18 cellular contexts compared by ENCODE assay signal in genomic region chr20:62778058-62778457, GRCh38. TPM values are rescaled to one million over a fixed set of nuclear protein-coding genes. Genes with fewer than 3 reads are reported as not detected.
DNase-seq lines count a peak whose midpoint lies in the region; ATAC-seq, FAIRE-seq and TF ChIP-seq lines count a peak whose summit lies in the region.
"Had no signal": no experiment of that assay in that cellular context is flagged by ENCODE, and none has a peak within 500 bp of the region (broad histone marks: within the 10 kb centered on the region; RNA-seq: fewer than 3 reads in every experiment).

No MANE protein-coding gene starts in this region.

- POLR2A ChIA-PET in activated CD4-positive, alpha-beta T cell treated with anti-CD3 and anti-CD28 coated beads for 36 hours (lab: Charles Lee) = no interaction called here
- POLR2A ChIA-PET in HepG2 (lab: Yijun Ruan, JAX) = no interaction called here
- POLR2A ChIA-PET in activated CD8-positive, alpha-beta T cell treated with anti-CD3 and anti-CD28 coated beads, Interleukin-2, amount 10 ng/mL, durations not matched to agents 7 days and 5 days (lab: Charles Lee) = no interaction called here

- H3K27ac ChIP-seq in HepG2 (ENCODE audit: extremely low read length, insufficient read depth, low read length) (no peak overlapping the region), right lobe of liver (no peak overlapping the region)
- H3K27ac ChIP-seq: 22Rv1 had no signal

- TF ChIP-seq POLR2A in HepG2 (IDR thresholded peaks at IDR 0.05; ENCODE audit: insufficient read depth in 1 of 2, low read depth in 2 of 2, low read length in 2 of 2) = no peak
- no peak for TF ChIP-seq POLR2A in right lobe of liver (IDR thresholded peaks at IDR 0.05)

- CTCF ChIA-PET in activated CD4-positive, alpha-beta T cell treated with anti-CD3 and anti-CD28 coated beads for 36 hours (lab: Charles Lee) = no interaction called here
- CTCF ChIA-PET in HepG2 (lab: Yijun Ruan, JAX; ENCODE audit: low intra/inter-chr PET ratio, low total read pairs) = interaction anchor here (2.4 kb wide), 1 partner anchor 13 kb away, joined by 11 read pairs; no protein-coding TSS in a partner anchor
- CTCF ChIA-PET in activated CD8-positive, alpha-beta T cell treated with anti-CD3 and anti-CD28 coated beads, Interleukin-2, amount 10 ng/mL, durations not matched to agents 7 days and 5 days (lab: Charles Lee) = no interaction called here

- H3K4me1 ChIP-seq in HepG2 (ENCODE audit: insufficient read depth, low read length) = peaks cover 38% of the 10 kb centered on the region
- H3K4me1 ChIP-seq in right lobe of liver = peaks cover 0 to 21% (median 6%) of the 10 kb centered on the region in 4 donors
- H3K4me1 ChIP-seq: Caco-2 had no signal

- BruUV-seq in HepG2 (replicated peaks; lab: Mats Ljungman, UMichigan) = no TSS peak

- DNase-seq in activated CD4-positive, alpha-beta T cell treated with anti-CD3 and anti-CD28 coated beads for 36 hours = no peak
- DNase-seq in activated CD4-positive, alpha-beta T cell treated with anti-CD3 and anti-CD28 coated beads, Interleukin-2, amount 50 U/mL, for 48 hours = no peak
- no peak for DNase-seq in HepG2 (ENCODE audit: low spot score)
- no peak for DNase-seq in right lobe of liver
- DNase-seq in activated CD8-positive, alpha-beta T cell treated with anti-CD3 and anti-CD28 coated beads, Interleukin-2, amount 10 ng/mL, durations not matched to agents 7 days and 5 days = no peak
- DNase-seq in stimulated activated effector memory CD8-positive, alpha-beta T cell treated with anti-CD3 and anti-CD28 coated beads, Interleukin-12 subunit alpha, Interleukin-12 subunit beta, amount 100 ng/mL, for 72 hours (ENCODE audit: low spot score in 2 of 2) = no peak
- no peak for DNase-seq in NCI-H82 (lab: John Stamatoyannopoulos, UW)
- no peak for DNase-seq in hepatic stellate cell (ENCODE audit: low spot score)
- DNase-seq: Caco-2, H7, Kasumi-1, MM.1S, NCI-H1092 treated with DMSO at 0.1 percent for 48 hours, NCI-H1694, NCI-H2107, NCI-H2227 treated with DMSO at 0.1 percent for 48 hours, SHP77 had no signal

- intact Hi-C loops in activated CD4-positive, alpha-beta T cell treated with anti-CD3 and anti-CD28 coated beads for 36 hours (cut with DNase I, micrococcal nuclease) = loop anchor here in 1 of 2 experiments (5.0 kb wide), 1 partner anchor 36 kb away; no protein-coding TSS in a partner anchor
- intact Hi-C loops in HepG2 (cut with micrococcal nuclease; ENCODE audit: unreplicated experiment) = no loop called here
- intact Hi-C loops in right lobe of liver (cut with DNase I) = no loop called here

- in situ Hi-C loops in HepG2 (cut with HindIII; ENCODE audit: extremely low pct_ligation_motif_present, low pct_unique_long_range_greater_than_20kb) = loop anchor here (10.0 to 25.0 kb wide), 2 partner anchors 93 to 266 kb away; no protein-coding TSS in a partner anchor

- no peak overlapping the region for H3K4me3 Mint-ChIP-seq in activated CD4-positive, alpha-beta T cell treated with anti-CD3 and anti-CD28 coated beads for 36 hours
- no peak overlapping the region for H3K4me3 Mint-ChIP-seq in activated CD8-positive, alpha-beta T cell treated with anti-CD3 and anti-CD28 coated beads, Interleukin-2, amount 10 ng/mL, durations not matched to agents 7 days and 5 days
- H3K4me3 Mint-ChIP-seq in stimulated activated effector memory CD8-positive, alpha-beta T cell treated with anti-CD3 and anti-CD28 coated beads, Interleukin-12 subunit alpha, Interleukin-12 subunit beta, amount 100 ng/mL, for 72 hours = no peak overlapping the region

- H3K9me3 ChIP-seq in HepG2 (ENCODE audit: low read length) (no peaks in the 10 kb centered on the region), right lobe of liver (no peaks in the 10 kb centered on the region)

- H3K4me3 ChIP-seq in HepG2 (replicated peaks in 1 of 3; ENCODE audit: insufficient read depth in 1 of 3, low read depth in 2 of 3, low read length in 3 of 3) (no peak overlapping the region), right lobe of liver (no peak overlapping the region)

- TF ChIP-seq CTCF in HepG2 (CRISPR knock-in tag; IDR thresholded peaks at IDR 0.05) = no peak
- TF ChIP-seq CTCF in right lobe of liver (IDR thresholded peaks at IDR 0.05) = no peak

- no peaks in the 10 kb centered on the region for H3K79me2 ChIP-seq in HepG2 (ENCODE audit: insufficient read depth, low read length)

- TF ChIP-seq EP300 in HepG2 (IDR thresholded peaks at IDR 0.05; ENCODE audit: low read depth in 2 of 2, low read length in 2 of 2) (no peak), HepG2 (CRISPR knock-in tag; IDR thresholded peaks at IDR 0.05; ENCODE audit: borderline replicate concordance) (no peak)

- WGBS in HepG2 (ENCODE audit: low lambda C conversion rate) = 52% methylated on average over 9 of the region's 9 CpGs
- 100% methylated on average over 1 of the region's 9 CpGs for WGBS in right lobe of liver (ENCODE audit: insufficient coverage, low coverage, low lambda C conversion rate, missing lambda C conversion rate)

- peak overlapping the region; percentile 60 for H3K27ac Mint-ChIP-seq in activated CD4-positive, alpha-beta T cell treated with anti-CD3 and anti-CD28 coated beads for 36 hours
- H3K27ac Mint-ChIP-seq in activated CD8-positive, alpha-beta T cell treated with anti-CD3 and anti-CD28 coated beads, Interleukin-2, amount 10 ng/mL, durations not matched to agents 7 days and 5 days = peak overlapping the region; percentile 46
- peak overlapping the region; percentile 65 for H3K27ac Mint-ChIP-seq in stimulated activated effector memory CD8-positive, alpha-beta T cell treated with anti-CD3 and anti-CD28 coated beads, Interleukin-12 subunit alpha, Interleukin-12 subunit beta, amount 100 ng/mL, for 72 hours

- H3K36me3 Mint-ChIP-seq in activated CD4-positive, alpha-beta T cell treated with anti-CD3 and anti-CD28 coated beads for 36 hours (ENCODE audit: low read depth) = no peaks in the 10 kb centered on the region
- no peaks in the 10 kb centered on the region for H3K36me3 Mint-ChIP-seq in activated CD8-positive, alpha-beta T cell treated with anti-CD3 and anti-CD28 coated beads, Interleukin-2, amount 10 ng/mL, durations not matched to agents 7 days and 5 days (ENCODE audit: low read depth)
- H3K36me3 Mint-ChIP-seq in stimulated activated effector memory CD8-positive, alpha-beta T cell treated with anti-CD3 and anti-CD28 coated beads, Interleukin-12 subunit alpha, Interleukin-12 subunit beta, amount 100 ng/mL, for 72 hours = no peaks in the 10 kb centered on the region

- ATAC-seq in activated CD4-positive, alpha-beta T cell treated with anti-CD3 and anti-CD28 coated beads for 36 hours = no peak
- ATAC-seq in HepG2 (no peak), right lobe of liver (no peak)
- ATAC-seq in activated CD8-positive, alpha-beta T cell treated with anti-CD3 and anti-CD28 coated beads, Interleukin-2, amount 10 ng/mL, durations not matched to agents 7 days and 5 days = no peak
- ATAC-seq in stimulated activated effector memory CD8-positive, alpha-beta T cell treated with anti-CD3 and anti-CD28 coated beads, Interleukin-12 subunit alpha, Interleukin-12 subunit beta, amount 100 ng/mL, for 72 hours = no peak

- no peak overlapping the region for H2AFZ ChIP-seq in HepG2 (ENCODE audit: low read length)

- H3K4me1 Mint-ChIP-seq in activated CD4-positive, alpha-beta T cell treated with anti-CD3 and anti-CD28 coated beads for 36 hours = peaks cover 42% of the 10 kb centered on the region
- peaks cover 44% of the 10 kb centered on the region for H3K4me1 Mint-ChIP-seq in activated CD8-positive, alpha-beta T cell treated with anti-CD3 and anti-CD28 coated beads, Interleukin-2, amount 10 ng/mL, durations not matched to agents 7 days and 5 days (ENCODE audit: low read depth)
- H3K4me1 Mint-ChIP-seq in stimulated activated effector memory CD8-positive, alpha-beta T cell treated with anti-CD3 and anti-CD28 coated beads, Interleukin-12 subunit alpha, Interleukin-12 subunit beta, amount 100 ng/mL, for 72 hours = peaks cover 43% of the 10 kb centered on the region

- no peak for FAIRE-seq in HepG2 (lab: Jason Lieb, UNC)

- no peaks in the 10 kb centered on the region for H4K20me1 ChIP-seq in HepG2 (ENCODE audit: insufficient read depth, low read length)

- no peak for TF ChIP-seq RAD21 in HepG2 (CRISPR knock-in tag; IDR thresholded peaks at IDR 0.05)

- H3K36me3 ChIP-seq in HepG2 (replicated peaks in 1 of 2; ENCODE audit: control insufficient read depth in 1 of 2, insufficient read depth in 2 of 2, low read length in 2 of 2) (no peaks in the 10 kb centered on the region), right lobe of liver (no peaks in the 10 kb centered on the region)

- no peaks in the 10 kb centered on the region for H3K27me3 Mint-ChIP-seq in activated CD4-positive, alpha-beta T cell treated with anti-CD3 and anti-CD28 coated beads for 36 hours
- H3K27me3 Mint-ChIP-seq in activated CD8-positive, alpha-beta T cell treated with anti-CD3 and anti-CD28 coated beads, Interleukin-2, amount 10 ng/mL, durations not matched to agents 7 days and 5 days (ENCODE audit: low read depth) = no peaks in the 10 kb centered on the region

- H3K9me3 Mint-ChIP-seq in activated CD4-positive, alpha-beta T cell treated with anti-CD3 and anti-CD28 coated beads for 36 hours (ENCODE audit: low read depth) = no peaks in the 10 kb centered on the region
- H3K9me3 Mint-ChIP-seq in activated CD8-positive, alpha-beta T cell treated with anti-CD3 and anti-CD28 coated beads, Interleukin-2, amount 10 ng/mL, durations not matched to agents 7 days and 5 days (ENCODE audit: insufficient read depth) = no peaks in the 10 kb centered on the region
- peaks cover 3% of the 10 kb centered on the region for H3K9me3 Mint-ChIP-seq in stimulated activated effector memory CD8-positive, alpha-beta T cell treated with anti-CD3 and anti-CD28 coated beads, Interleukin-12 subunit alpha, Interleukin-12 subunit beta, amount 100 ng/mL, for 72 hours

- H3K4me2 ChIP-seq in HepG2 (ENCODE audit: low read depth, low read length) = no peak overlapping the region

- H3K27me3 ChIP-seq in HepG2 (ENCODE audit: control insufficient read depth in 1 of 2, insufficient read depth in 2 of 2, low read length in 2 of 2) (peaks cover 16 to 70% of the 10 kb centered on the region in 2 experiments), right lobe of liver (no peaks in the 10 kb centered on the region)

- no peak overlapping the region for H3K9ac ChIP-seq in HepG2 (ENCODE audit: insufficient read depth, low read depth, low read length)

RNA-seq across cellular contexts. Expression of gene MRGBP, which starts 18.2 kb away (rescaled TPM):
- total RNA-seq in activated CD4-positive, alpha-beta T cell treated with anti-CD3 and anti-CD28 coated beads for 36 hours = 10 to 100 TPM; 14.5 to 15.0 TPM
- 34.8 and 35.9 TPM in 2 replicates for total RNA-seq in HepG2 (2016; rRNA removed; fragmentation: Illumina TruSeq; extraction: Trizol)
- 79.0 and 80.7 TPM in 2 replicates for total RNA-seq in HepG2 (2016; cell fraction: cytosol; rRNA removed; fragmentation: Illumina TruSeq; extraction: Trizol; ENCODE audit: low read depth)
- 31.8 and 38.7 TPM in 2 replicates for total RNA-seq in HepG2 (2016; cell fraction: insoluble cytoplasmic fraction; rRNA removed; fragmentation: Illumina TruSeq; extraction: Trizol)
- 96.7 and 98.0 TPM in 2 replicates for total RNA-seq in HepG2 (2016; cell fraction: membrane; rRNA removed; fragmentation: Illumina TruSeq; extraction: Trizol)
- 17.0 and 18.5 TPM in 2 replicates for total RNA-seq in HepG2 (2016; cell fraction: nucleus; rRNA removed; fragmentation: Illumina TruSeq; extraction: Trizol)
- polyA plus RNA-seq in HepG2 (2011; rRNA removed) = 31.6 and 34.2 TPM in 2 replicates
- 30.7 and 37.2 TPM in 2 replicates for polyA plus RNA-seq in HepG2 (2011; cell fraction: cytosol; rRNA removed)
- 29.7 and 36.4 TPM in 2 replicates for polyA plus RNA-seq in HepG2 (2011; cell fraction: nucleus; rRNA removed)
- 21.6 and 23.1 TPM in 2 replicates for polyA plus RNA-seq in HepG2 (2012)
- polyA plus RNA-seq in HepG2 (2016; cell fraction: cytosol; fragmentation: Illumina TruSeq; extraction: Trizol; ENCODE audit: low read depth) = 88.5 and 96.5 TPM in 2 replicates
- polyA plus RNA-seq in HepG2 (2016; cell fraction: insoluble cytoplasmic fraction; fragmentation: Illumina TruSeq; extraction: Trizol; ENCODE audit: low read depth) = 34.9 and 39.2 TPM in 2 replicates
- 88.7 and 90.6 TPM in 2 replicates for polyA plus RNA-seq in HepG2 (2016; cell fraction: membrane; fragmentation: Illumina TruSeq; extraction: Trizol; ENCODE audit: low read depth)
- 40.3 and 42.7 TPM in 2 replicates for polyA plus RNA-seq in HepG2 (2016; cell fraction: nucleus; fragmentation: Illumina TruSeq; extraction: Trizol; ENCODE audit: insufficient read depth, low read depth)
- polyA minus RNA-seq in HepG2 (2011; rRNA and poly(A)+ RNA removed; ENCODE audit: low replicate concordance) = 21.2 and 36.8 TPM in 2 replicates
- 12.7 and 13.0 TPM in 2 replicates for polyA minus RNA-seq in HepG2 (2011; cell fraction: cytosol; rRNA and poly(A)+ RNA removed)
- 10.2 and 10.9 TPM in 2 replicates for polyA minus RNA-seq in HepG2 (2011; cell fraction: nucleus; rRNA and poly(A)+ RNA removed)
- total RNA-seq in right lobe of liver = 1 to 10 TPM; 3.3 to 8.0 (median 5.3) TPM
- 10 to 100 TPM; 18.3 to 19.2 TPM for total RNA-seq in activated CD8-positive, alpha-beta T cell treated with anti-CD3 and anti-CD28 coated beads, Interleukin-2, amount 10 ng/mL, durations not matched to agents 7 days and 5 days

RNA-seq across cellular contexts. Expression of gene OGFR, which starts 26.6 kb away (rescaled TPM):
- total RNA-seq in activated CD4-positive, alpha-beta T cell treated with anti-CD3 and anti-CD28 coated beads for 36 hours = 10 to 100 TPM; 43.8 to 44.7 TPM
- total RNA-seq in HepG2 (2016; rRNA removed; fragmentation: Illumina TruSeq; extraction: Trizol) = 68.3 and 81.8 TPM in 2 replicates
- 6.3 and 8.7 TPM in 2 replicates for total RNA-seq in HepG2 (2016; cell fraction: cytosol; rRNA removed; fragmentation: Illumina TruSeq; extraction: Trizol; ENCODE audit: low read depth)
- total RNA-seq in HepG2 (2016; cell fraction: insoluble cytoplasmic fraction; rRNA removed; fragmentation: Illumina TruSeq; extraction: Trizol) = 58.8 and 84.2 TPM in 2 replicates
- total RNA-seq in HepG2 (2016; cell fraction: membrane; rRNA removed; fragmentation: Illumina TruSeq; extraction: Trizol) = 20.8 and 24.4 TPM in 2 replicates
- total RNA-seq in HepG2 (2016; cell fraction: nucleus; rRNA removed; fragmentation: Illumina TruSeq; extraction: Trizol) = 33.8 and 41.3 TPM in 2 replicates
- polyA plus RNA-seq in HepG2 (2011; rRNA removed) = 47.7 and 62.2 TPM in 2 replicates
- polyA plus RNA-seq in HepG2 (2011; cell fraction: cytosol; rRNA removed) = 58.6 and 82.5 TPM in 2 replicates
- polyA plus RNA-seq in HepG2 (2011; cell fraction: nucleus; rRNA removed) = 105 and 121 TPM in 2 replicates
- 34.0 and 38.1 TPM in 2 replicates for polyA plus RNA-seq in HepG2 (2012)
- polyA plus RNA-seq in HepG2 (2016; cell fraction: cytosol; fragmentation: Illumina TruSeq; extraction: Trizol; ENCODE audit: low read depth) = 4.2 and 4.7 TPM in 2 replicates
- 68.1 and 77.5 TPM in 2 replicates for polyA plus RNA-seq in HepG2 (2016; cell fraction: insoluble cytoplasmic fraction; fragmentation: Illumina TruSeq; extraction: Trizol; ENCODE audit: low read depth)
- polyA plus RNA-seq in HepG2 (2016; cell fraction: membrane; fragmentation: Illumina TruSeq; extraction: Trizol; ENCODE audit: low read depth) = 11.5 and 14.2 TPM in 2 replicates
- polyA plus RNA-seq in HepG2 (2016; cell fraction: nucleus; fragmentation: Illumina TruSeq; extraction: Trizol; ENCODE audit: insufficient read depth, low read depth) = 103 and 104 TPM in 2 replicates
- 38.5 and 45.1 TPM in 2 replicates for polyA minus RNA-seq in HepG2 (2011; rRNA and poly(A)+ RNA removed; ENCODE audit: low replicate concordance)
- polyA minus RNA-seq in HepG2 (2011; cell fraction: cytosol; rRNA and poly(A)+ RNA removed) = 39.4 and 42.5 TPM in 2 replicates
- polyA minus RNA-seq in HepG2 (2011; cell fraction: nucleus; rRNA and poly(A)+ RNA removed) = 15.1 and 20.0 TPM in 2 replicates
- 10 to 100 TPM; 40.7 to 48.1 (median 47.0) TPM for total RNA-seq in right lobe of liver
- total RNA-seq in activated CD8-positive, alpha-beta T cell treated with anti-CD3 and anti-CD28 coated beads, Interleukin-2, amount 10 ng/mL, durations not matched to agents 7 days and 5 days = 10 to 100 TPM; 67.0 to 76.6 TPM

RNA-seq across cellular contexts. Expression of gene COL9A3, which starts 38.8 kb away (rescaled TPM):
- not detected for total RNA-seq in activated CD4-positive, alpha-beta T cell treated with anti-CD3 and anti-CD28 coated beads for 36 hours
- total RNA-seq in HepG2 (2016; rRNA removed; fragmentation: Illumina TruSeq; extraction: Trizol) (53.3 and 204 TPM in 2 replicates), right lobe of liver (1 to 10 TPM; 1.5 to 7.6 (median 3.5) TPM)
- 13.9 and 15.8 TPM in 2 replicates for total RNA-seq in HepG2 (2016; cell fraction: cytosol; rRNA removed; fragmentation: Illumina TruSeq; extraction: Trizol; ENCODE audit: low read depth)
- 48.0 and 215 TPM in 2 replicates for total RNA-seq in HepG2 (2016; cell fraction: insoluble cytoplasmic fraction; rRNA removed; fragmentation: Illumina TruSeq; extraction: Trizol)
- 19.3 and 20.8 TPM in 2 replicates for total RNA-seq in HepG2 (2016; cell fraction: membrane; rRNA removed; fragmentation: Illumina TruSeq; extraction: Trizol)
- 216 and 254 TPM in 2 replicates for total RNA-seq in HepG2 (2016; cell fraction: nucleus; rRNA removed; fragmentation: Illumina TruSeq; extraction: Trizol)
- 155 and 175 TPM in 2 replicates for polyA plus RNA-seq in HepG2 (2011; rRNA removed)
- 84.5 and 113 TPM in 2 replicates for polyA plus RNA-seq in HepG2 (2011; cell fraction: cytosol; rRNA removed)
- 1,291 and 1,782 TPM in 2 replicates for polyA plus RNA-seq in HepG2 (2011; cell fraction: nucleus; rRNA removed)
- 79.9 and 172 TPM in 2 replicates for polyA plus RNA-seq in HepG2 (2012)
- polyA plus RNA-seq in HepG2 (2016; cell fraction: cytosol; fragmentation: Illumina TruSeq; extraction: Trizol; ENCODE audit: low read depth) = 9.2 and 9.5 TPM in 2 replicates
- 55.1 and 66.2 TPM in 2 replicates for polyA plus RNA-seq in HepG2 (2016; cell fraction: insoluble cytoplasmic fraction; fragmentation: Illumina TruSeq; extraction: Trizol; ENCODE audit: low read depth)
- polyA plus RNA-seq in HepG2 (2016; cell fraction: membrane; fragmentation: Illumina TruSeq; extraction: Trizol; ENCODE audit: low read depth) = 17.0 and 20.1 TPM in 2 replicates
- polyA plus RNA-seq in HepG2 (2016; cell fraction: nucleus; fragmentation: Illumina TruSeq; extraction: Trizol; ENCODE audit: insufficient read depth, low read depth) = 637 and 662 TPM in 2 replicates
- polyA minus RNA-seq in HepG2 (2011; rRNA and poly(A)+ RNA removed; ENCODE audit: low replicate concordance) = 5.1 and 12.2 TPM in 2 replicates
- 23.0 and 25.3 TPM in 2 replicates for polyA minus RNA-seq in HepG2 (2011; cell fraction: cytosol; rRNA and poly(A)+ RNA removed)
- 56.8 and 67.0 TPM in 2 replicates for polyA minus RNA-seq in HepG2 (2011; cell fraction: nucleus; rRNA and poly(A)+ RNA removed)
- total RNA-seq in activated CD8-positive, alpha-beta T cell treated with anti-CD3 and anti-CD28 coated beads, Interleukin-2, amount 10 ng/mL, durations not matched to agents 7 days and 5 days = not detected
